ENCODE assay signal across 8 cellular contexts in genomic region chr2:207625014-207625755, GRCh38. TPM values are rescaled to one million over a fixed set of nuclear protein-coding genes. Genes with fewer than 3 reads are reported as not detected.
DNase-seq lines count a peak whose midpoint lies in the region; ATAC-seq, FAIRE-seq and TF ChIP-seq lines count a peak whose summit lies in the region.

Gene METTL21A (minus strand): TSS chr2:207625394. CDS start chr2:207624375, 1,019 bp downstream.

- ATAC-seq in HG02623 (IDR thresholded peaks at IDR 0.05; ENCODE audit: unreplicated experiment) (peak; percentile 54), pancreas (peak; percentile 82 to 89 (median 89))

- H3K27me3 Mint-ChIP-seq in activated naive CD8-positive, alpha-beta T cell = no peaks in the 10 kb centered on the region

- H3K36me3 Mint-ChIP-seq in activated naive CD8-positive, alpha-beta T cell = peaks cover 5% of the 10 kb centered on the region

- no peaks in the 10 kb centered on the region for H3K9me3 Mint-ChIP-seq in activated naive CD8-positive, alpha-beta T cell (ENCODE audit: low read depth)

- DNase-seq in NCI-H1092 treated with DMSO at 0.1 percent for 48 hours (lab: John Stamatoyannopoulos, UW) (peak; percentile 85), SKM-1 treated with dmso at 0.1 percent for 144 hours (lab: John Stamatoyannopoulos, UW; ENCODE audit: unreplicated experiment) (peak; percentile 87), head of caudate nucleus (peak; percentile 65 to 93 (median 87)), pancreas (peak; percentile 91 to 95 (median 93)), tibial artery (peak; percentile 75 to 93)

- H3K27me3 ChIP-seq in pancreas (no peaks in the 10 kb centered on the region), tibial artery (no peaks in the 10 kb centered on the region)

- H3K4me1 Mint-ChIP-seq in activated naive CD8-positive, alpha-beta T cell (ENCODE audit: low read depth) = peaks cover 49% of the 10 kb centered on the region

- intact Hi-C loops in head of caudate nucleus (cut with DNase I) (loop anchor here (2.0 to 10.0 kb wide), 5 partner anchors 86 to 642 kb away; partner anchors contain the start of genes CCNYL1, PIKFYVE and PLEKHM3), pancreas (cut with DNase I) (no loop called here), tibial artery (cut with DNase I; ENCODE audit: low total_unique reads) (loop anchor here (2.0 to 10.0 kb wide), 4 partner anchors 90 to 640 kb away; partner anchors contain the start of genes CCNYL1, CREB1, FZD5 and PIKFYVE)

- H3K4me3 ChIP-seq in pancreas (peak within 1 kb of the TSS; percentile 87 to 98 (median 94)), tibial artery (peak within 1 kb of the TSS; percentile 87 to 98)

- 0% methylated on average over 48 to 79 of the region's 79 CpGs for WGBS in pancreas, 2 donors

- H3K36me3 ChIP-seq in pancreas (no peaks in the 10 kb centered on the region), tibial artery (no peaks in the 10 kb centered on the region)

- H3K9me3 ChIP-seq in pancreas (no peaks in the 10 kb centered on the region), tibial artery (no peaks in the 10 kb centered on the region)

- no peak for FAIRE-seq in pancreas (lab: Jason Lieb, UNC)

- H3K27ac ChIP-seq in pancreas (peak within 1 kb of the TSS; percentile 65 to 98 (median 93)), tibial artery (peak within 1 kb of the TSS; percentile 78 to 94)

- H3K27ac Mint-ChIP-seq in activated naive CD8-positive, alpha-beta T cell = peak within 1 kb of the TSS; percentile 97

- H3K4me1 ChIP-seq in pancreas = peaks cover 0 to 7% (median 5%) of the 10 kb centered on the region in 3 donors
- H3K4me1 ChIP-seq in tibial artery = peaks cover 0 to 38% (median 7%) of the 10 kb centered on the region in 4 donors

- H3K4me3 Mint-ChIP-seq in activated naive CD8-positive, alpha-beta T cell = peak within 1 kb of the TSS; percentile 95

- TF ChIP-seq CTCF in GM12872 (IDR thresholded peaks at IDR 0.05; ENCODE audit: insufficient read depth, low read depth, low read length) (peak; percentile 61), pancreas (IDR thresholded peaks at IDR 0.05) (peak in 3 of 4 donors; percentile 8 to 37 (median 27)), tibial artery (IDR thresholded peaks at IDR 0.05) (peak; percentile 35 to 44)

RNA-seq across cellular contexts. Expression of gene METTL21A, which starts in this region (rescaled TPM):
- total RNA-seq in pancreas = 1 to 10 TPM; 4.2 to 9.1 (median 5.2) TPM
- polyA plus RNA-seq in pancreas = 1 to 10 TPM; 6.0 to 8.2 TPM

Comparison
In these comparisons a context has a peak if more than half of its experiments do, and no peak if none do; other contexts are left out.
1. Peak in every context shown above with its lines: DNase-seq, ATAC-seq, H3K4me3 ChIP-seq and H3K27ac ChIP-seq.
2. intact Hi-C loops: an anchor here in head of caudate nucleus (2.0 to 10.0 kb wide) and tibial artery (2.0 to 10.0 kb wide); none called in pancreas.